ENCODE assay signal across 22 cellular contexts in genomic region chr3:181568248-181568647, GRCh38.
A peak's percentile ranks its signal among the peaks of the same experiment; 100 is the strongest.
DNase-seq lines count a peak whose midpoint lies in the region; ATAC-seq and TF ChIP-seq lines count a peak whose summit lies in the region.
"Had no signal": no experiment of that assay in that cellular context is flagged by ENCODE, and none has a peak within 500 bp of the region (broad histone marks: within the 10 kb centered on the region; RNA-seq: fewer than 3 reads in every experiment).

No MANE protein-coding gene starts in this region.

- no peaks in the 10 kb centered on the region for H3K4me1 ChIP-seq in breast epithelium
- H3K4me1 ChIP-seq in foreskin keratinocyte, result peaks cover 23% of the 10 kb centered on the region
- H3K4me1 ChIP-seq: Caco-2, HAP-1 had no signal

- H3K4me3 ChIP-seq in breast epithelium, result no peak overlapping the region
- H3K4me3 ChIP-seq in dorsolateral prefrontal cortex, result peak overlapping the region in 42 of 59 donors; percentile 4 to 58 (median 38)
- H3K4me3 ChIP-seq: GM12878, HAP-1, SK-N-MC had no signal

- no peaks in the 10 kb centered on the region for H3K36me3 ChIP-seq in breast epithelium
- H3K36me3 ChIP-seq: HAP-1 had no signal

- POLR2A ChIA-PET in MCF 10A (lab: Yijun Ruan, JAX), result interaction anchor here (0.6 kb wide), 3 partner anchors 92 to 729 kb away, joined by 3 to 4 read pairs (median 3); no protein-coding TSS in a partner anchor

- H3K9me3 ChIP-seq in breast epithelium, result no peaks in the 10 kb centered on the region
- H3K9me3 ChIP-seq: Caco-2, HAP-1 had no signal

- peaks cover 15% of the 10 kb centered on the region for H3K4me1 Mint-ChIP-seq in MCF 10A (ENCODE audit: insufficient read depth, unreplicated experiment)

- TF ChIP-seq CTCF in MCF 10A (IDR thresholded peaks at IDR 0.05; ENCODE audit: unreplicated experiment), result no peak
- TF ChIP-seq CTCF in breast epithelium (IDR thresholded peaks at IDR 0.05), result no peak
- TF ChIP-seq CTCF in dorsolateral prefrontal cortex (IDR thresholded peaks at IDR 0.05 in 54 of 56, conservative IDR thresholded peaks at IDR 0.05 in 2 of 56; ENCODE audit: low read depth in 1 of 56, partially characterized antibody in 56 of 56), result peak in 2 of 56 donors; percentile 5 to 6
- no peak for TF ChIP-seq CTCF in foreskin keratinocyte (conservative IDR thresholded peaks at IDR 0.05)

- no peaks in the 10 kb centered on the region for H3K9me3 Mint-ChIP-seq in MCF 10A (ENCODE audit: unreplicated experiment)

- peak; percentile 91 for ATAC-seq in foreskin keratinocyte
- no peak for ATAC-seq in GM21576 (IDR thresholded peaks at IDR 0.05; ENCODE audit: unreplicated experiment)
- ATAC-seq: GM12878, HepG2 had no signal

- no peaks in the 10 kb centered on the region for H3K27me3 Mint-ChIP-seq in MCF 10A (ENCODE audit: insufficient read depth, unreplicated experiment)

- DNase-seq in MCF 10A (ENCODE audit: unreplicated experiment) (peak; percentile 30), breast epithelium (ENCODE audit: low spot score in 2 of 2) (no peak), dorsolateral prefrontal cortex (no peak), foreskin keratinocyte (peak; percentile 29 to 64), superior temporal gyrus (ENCODE audit: extremely low spot score) (peak; percentile 83), NCI-H82 (lab: John Stamatoyannopoulos, UW) (no peak)
- DNase-seq in activated CD4-positive, alpha-beta T cell treated with anti-CD3 and anti-CD28 coated beads for 1 hour, result no peak
- DNase-seq: 8988T, Caco-2, DMS153, EL, KBM-7, MV-4-11, NCI-H1417, NCI-H187 treated with DMSO at 0.1 percent for 48 hours, NCI-H2227 treated with DMSO at 0.1 percent for 48 hours, NCI-H510A treated with DMSO at 0.1 percent for 48 hours had no signal

- H3K27ac ChIP-seq in breast epithelium, result no peak overlapping the region
- H3K27ac ChIP-seq in dorsolateral prefrontal cortex, result peak overlapping the region in 56 of 59 donors; percentile 16 to 92 (median 82)
- H3K27ac ChIP-seq in foreskin keratinocyte, result peak overlapping the region; percentile 72
- H3K27ac ChIP-seq: SK-N-MC had no signal

- intact Hi-C loops in MCF 10A (cut with micrococcal nuclease), result loop anchor here (10.0 kb wide), 3 partner anchors 353 to 1117 kb away; no protein-coding TSS in a partner anchor
- intact Hi-C loops in breast epithelium (cut with DNase I; ENCODE audit: low total_unique reads), result no loop called here
- intact Hi-C loops in dorsolateral prefrontal cortex (cut with DNase I), result loop anchor here (5.0 to 10.0 kb wide), 2 partner anchors 47 to 134 kb away; no protein-coding TSS in a partner anchor

- no peak overlapping the region for H3K4me3 Mint-ChIP-seq in MCF 10A (ENCODE audit: unreplicated experiment)

- no peaks in the 10 kb centered on the region for H3K27me3 ChIP-seq in breast epithelium
- no peaks in the 10 kb centered on the region for H3K27me3 ChIP-seq in dorsolateral prefrontal cortex
- no peaks in the 10 kb centered on the region for H3K27me3 ChIP-seq in foreskin keratinocyte

- no peaks in the 10 kb centered on the region for H3K36me3 Mint-ChIP-seq in MCF 10A (ENCODE audit: insufficient read depth, unreplicated experiment)

- no peak for TF ChIP-seq POLR2A in breast epithelium (IDR thresholded peaks at IDR 0.05)

- H3K27ac Mint-ChIP-seq in MCF 10A (ENCODE audit: low read depth, unreplicated experiment), result peak overlapping the region; percentile 12

- CTCF ChIA-PET in MCF 10A (lab: Yijun Ruan, JAX), result interaction anchor here (0.6 to 0.7 kb wide), 2 partner anchors 304 to 1299 kb away, joined by 3 read pairs; no protein-coding TSS in a partner anchor

- no TSS peak for BruUV-seq in MCF 10A (replicated peaks; lab: Mats Ljungman, UMichigan)

Comparison
In these comparisons a context has a peak if more than half of its experiments do, and no peak if none do; other contexts are left out.
1. DNase-seq: peak in MCF 10A (single experiment), foreskin keratinocyte (2 of 2) and superior temporal gyrus (single experiment); none in breast epithelium (0 of 2), dorsolateral prefrontal cortex (0 of 10), activated CD4-positive, alpha-beta T cell treated with anti-CD3 and anti-CD28 coated beads for 1 hour (single experiment) and NCI-H82 (single experiment).
2. H3K27ac ChIP-seq: peak in dorsolateral prefrontal cortex (56 of 59) and foreskin keratinocyte (single experiment); none in breast epithelium (0 of 2).
3. H3K4me3 ChIP-seq: peak in dorsolateral prefrontal cortex (42 of 59); none in breast epithelium (0 of 3).